In genomic region chr15:77727635-77728311, GRCh38 we compare ENCODE assay signal across 21 cellular contexts.
DNase-seq lines count a peak whose midpoint lies in the region; ATAC-seq, FAIRE-seq and TF ChIP-seq lines count a peak whose summit lies in the region.
"Had no signal": no experiment of that assay in that cellular context is flagged by ENCODE, and none has a peak within 500 bp of the region (broad histone marks: within the 10 kb centered on the region; RNA-seq: fewer than 3 reads in every experiment).

No MANE protein-coding gene starts in this region.

- TF ChIP-seq CTCF in HepG2 (CRISPR knock-in tag; IDR thresholded peaks at IDR 0.05) (no peak), right lobe of liver (IDR thresholded peaks at IDR 0.05) (no peak), K562 (IDR thresholded peaks at IDR 0.05 in 2 of 3, conservative IDR thresholded peaks at IDR 0.05 in 1 of 3; ENCODE audit: insufficient read depth in 2 of 3, low read depth in 1 of 3, low read length in 3 of 3) (no peak), neural progenitor cell (IDR thresholded peaks at IDR 0.05) (no peak), OCI-LY7 (conservative IDR thresholded peaks at IDR 0.05; ENCODE audit: low read length) (no peak)

- H3K4me2 ChIP-seq in HepG2 (ENCODE audit: low read depth, low read length) (no peak overlapping the region), K562 (ENCODE audit: insufficient read depth, low read length) (no peak overlapping the region), neural progenitor cell (no peak overlapping the region), OCI-LY7 (ENCODE audit: low read length) (no peak overlapping the region)

- H3K79me2 ChIP-seq in HepG2 (ENCODE audit: insufficient read depth, low read length) (no peaks in the 10 kb centered on the region), K562 (ENCODE audit: control insufficient read depth, insufficient read depth, low read length) (no peaks in the 10 kb centered on the region), neural progenitor cell (ENCODE audit: low read depth) (no peaks in the 10 kb centered on the region), OCI-LY7 (ENCODE audit: insufficient read depth, low read depth, low read length) (no peaks in the 10 kb centered on the region)

- H3K27ac ChIP-seq in HepG2 (ENCODE audit: extremely low read length, insufficient read depth, low read length) (no peak overlapping the region), right lobe of liver (no peak overlapping the region), K562 (ENCODE audit: extremely low read depth, low read depth, low read length) (no peak overlapping the region), neural progenitor cell (no peak overlapping the region), OCI-LY7 (ENCODE audit: low read depth, low read length, poor library complexity, severe bottlenecking) (no peak overlapping the region)

- H3K36me3 Mint-ChIP-seq in neural progenitor cell, result no peaks in the 10 kb centered on the region
- H3K36me3 Mint-ChIP-seq: CD4-positive, CD25-positive, alpha-beta regulatory T cell; CD8-positive, alpha-beta memory T cell had no signal

- POLR2A ChIA-PET in HepG2 (lab: Yijun Ruan, JAX) (no interaction called here), K562 (lab: Yijun Ruan, JAX) (interaction anchor here (0.6 to 1.6 kb wide), 3 partner anchors 12 to 172 kb away, joined by 3 read pairs; no protein-coding TSS in a partner anchor), OCI-LY7 (lab: Charles Lee) (no interaction called here)

- H4K20me1 ChIP-seq in HepG2 (ENCODE audit: insufficient read depth, low read length) (no peaks in the 10 kb centered on the region), K562 (replicated peaks; ENCODE audit: control insufficient read depth, insufficient read depth, low read length) (no peaks in the 10 kb centered on the region), neural progenitor cell (ENCODE audit: low read depth) (no peaks in the 10 kb centered on the region), OCI-LY7 (ENCODE audit: insufficient read depth, low read length) (no peaks in the 10 kb centered on the region)

- 7% methylated on average over 3 of the region's 7 CpGs for WGBS in HepG2 (ENCODE audit: low lambda C conversion rate)
- 59% methylated on average over 3 of the region's 7 CpGs for WGBS in right lobe of liver (ENCODE audit: insufficient coverage, low coverage, low lambda C conversion rate, missing lambda C conversion rate)
- WGBS in K562 (ENCODE audit: insufficient coverage, low coverage, missing lambda C conversion rate), result 56% methylated on average over 6 of the region's 7 CpGs

- ATAC-seq in HepG2 (no peak), right lobe of liver (no peak), K562 (no peak)

- intact Hi-C loops in HepG2 (cut with micrococcal nuclease; ENCODE audit: unreplicated experiment), result no loop called here
- intact Hi-C loops in right lobe of liver (cut with DNase I), result no loop called here
- intact Hi-C loops in K562 (cut with micrococcal nuclease), result no loop called here
- intact Hi-C loops in OCI-LY7 (cut with micrococcal nuclease; ENCODE audit: unreplicated experiment), result no loop called here

- peaks cover 6% of the 10 kb centered on the region for H3K27me3 Mint-ChIP-seq in neural progenitor cell (ENCODE audit: insufficient read depth, low read depth)

- CTCF ChIA-PET in HepG2 (lab: Yijun Ruan, JAX; ENCODE audit: low intra/inter-chr PET ratio, low total read pairs), result no interaction called here
- CTCF ChIA-PET in K562 (lab: Yijun Ruan, JAX; ENCODE audit: low intra/inter-chr PET ratio), result no interaction called here
- CTCF ChIA-PET in OCI-LY7 (lab: Charles Lee; ENCODE audit: unreplicated experiment), result no interaction called here

- no peak overlapping the region for H3K9ac ChIP-seq in HepG2 (ENCODE audit: insufficient read depth, low read depth, low read length)
- H3K9ac ChIP-seq in K562 (ENCODE audit: insufficient read depth in 1 of 2, low read depth in 2 of 2, low read length in 2 of 2), result no peak overlapping the region; a peak in 1 of 4 replicates
- H3K9ac ChIP-seq in neural progenitor cell, result no peak overlapping the region

- H3K4me3 Mint-ChIP-seq in neural progenitor cell, result no peak overlapping the region
- H3K4me3 Mint-ChIP-seq: CD4-positive, CD25-positive, alpha-beta regulatory T cell; CD8-positive, alpha-beta memory T cell had no signal

- TF ChIP-seq POLR2A in HepG2 (IDR thresholded peaks at IDR 0.05; ENCODE audit: insufficient read depth in 1 of 2, low read depth in 2 of 2, low read length in 2 of 2) (no peak), right lobe of liver (IDR thresholded peaks at IDR 0.05) (no peak), K562 (conservative IDR thresholded peaks at IDR 0.05) (no peak)

- H3K4me1 Mint-ChIP-seq in neural progenitor cell, result peaks cover 1% of the 10 kb centered on the region
- H3K4me1 Mint-ChIP-seq: CD4-positive, CD25-positive, alpha-beta regulatory T cell; CD8-positive, alpha-beta memory T cell had no signal

- H3K36me3 ChIP-seq in HepG2 (replicated peaks in 1 of 2; ENCODE audit: control insufficient read depth in 1 of 2, insufficient read depth in 2 of 2, low read length in 2 of 2) (no peaks in the 10 kb centered on the region), right lobe of liver (no peaks in the 10 kb centered on the region), K562 (ENCODE audit: control insufficient read depth, insufficient read depth, low read length) (no peaks in the 10 kb centered on the region), neural progenitor cell (no peaks in the 10 kb centered on the region), OCI-LY7 (ENCODE audit: insufficient read depth, low read length) (no peaks in the 10 kb centered on the region)
- H3K36me3 ChIP-seq: BE2C had no signal

- DNase-seq in HepG2 (ENCODE audit: low spot score) (no peak), right lobe of liver (no peak), K562 (ENCODE audit: extremely low read depth in 1 of 4, low spot score in 3 of 4) (no peak), neural progenitor cell (ENCODE audit: low spot score) (peak; percentile 40), GM19239 (ENCODE audit: insufficient read length, low spot score) (no peak), G401 (ENCODE audit: low spot score) (no peak), OCI-LY7 (ENCODE audit: low spot score) (no peak)
- DNase-seq: ACHN; BE2C; C1 segment of cervical spinal cord; CD4-positive, CD25-positive, alpha-beta regulatory T cell; CD8-positive, alpha-beta memory T cell; COR-L47; DMS 273 treated with DMSO at 0.1 percent for 48 hours; DMS53; DND-41; EL; GDM1; HCEC 1CT had no signal

- peaks cover 0 to 2% of the 10 kb centered on the region in 2 experiments; a peak in 2 of 5 replicates for H3K27me3 ChIP-seq in HepG2 (ENCODE audit: control insufficient read depth in 1 of 2, insufficient read depth in 2 of 2, low read length in 2 of 2)
- H3K27me3 ChIP-seq in right lobe of liver, result no peaks in the 10 kb centered on the region
- no peaks in the 10 kb centered on the region for H3K27me3 ChIP-seq in K562 (ENCODE audit: control insufficient read depth in 2 of 2, insufficient read depth in 2 of 2, low read length in 2 of 2)
- no peaks in the 10 kb centered on the region for H3K27me3 ChIP-seq in neural progenitor cell
- H3K27me3 ChIP-seq: BE2C had no signal

- no peak overlapping the region for H2AFZ ChIP-seq in HepG2 (ENCODE audit: low read length)
- no peak overlapping the region for H2AFZ ChIP-seq in K562 (ENCODE audit: low read depth, low read length)
- peak overlapping the region; percentile 5 for H2AFZ ChIP-seq in neural progenitor cell (replicated peaks)
- H2AFZ ChIP-seq in OCI-LY7 (ENCODE audit: low read length), result no peak overlapping the region

- no peaks in the 10 kb centered on the region for H3K9me2 ChIP-seq in OCI-LY7 (ENCODE audit: insufficient read depth, low read length)

- no peak for FAIRE-seq in HepG2 (lab: Jason Lieb, UNC)
- no peak for FAIRE-seq in K562 (lab: Jason Lieb, UNC)
- no peak for FAIRE-seq in GM19239 (lab: Jason Lieb, UNC)
- FAIRE-seq: GM12892, H54 had no signal

- TF ChIP-seq RAD21 in HepG2 (CRISPR knock-in tag; IDR thresholded peaks at IDR 0.05) (no peak), K562 (CRISPR knock-in tag; conservative IDR thresholded peaks at IDR 0.05 in 1 of 2, IDR thresholded peaks at IDR 0.05 in 1 of 2) (no peak)

- in situ Hi-C loops in HepG2 (cut with HindIII; ENCODE audit: extremely low pct_ligation_motif_present, low pct_unique_long_range_greater_than_20kb) (no loop called here), K562 (cut with MboI) (no loop called here), G401 (cut with HindIII; ENCODE audit: low sequenced_read_pairs) (no loop called here)

- no peak for TF ChIP-seq EP300 in HepG2 (IDR thresholded peaks at IDR 0.05; ENCODE audit: low read depth in 2 of 2, low read length in 2 of 2)
- TF ChIP-seq EP300 in HepG2 (CRISPR knock-in tag; IDR thresholded peaks at IDR 0.05; ENCODE audit: borderline replicate concordance), result no peak
- no peak for TF ChIP-seq EP300 in K562 (IDR thresholded peaks at IDR 0.05; ENCODE audit: low read length)

- no TSS peak for BruUV-seq in HepG2 (replicated peaks; lab: Mats Ljungman, UMichigan)
- BruUV-seq in K562 (replicated peaks; lab: Mats Ljungman, UMichigan), result no TSS peak
- BruUV-seq in OCI-LY7 (replicated peaks; lab: Mats Ljungman, UMichigan), result no TSS peak

- H3K9me3 ChIP-seq in HepG2 (ENCODE audit: low read length) (no peaks in the 10 kb centered on the region), right lobe of liver (no peaks in the 10 kb centered on the region), K562 (replicated peaks; ENCODE audit: control insufficient read depth, insufficient read depth, low read depth, low read length) (no peaks in the 10 kb centered on the region), neural progenitor cell (ENCODE audit: low read depth) (no peaks in the 10 kb centered on the region), OCI-LY7 (ENCODE audit: low read length) (no peaks in the 10 kb centered on the region)
- H3K9me3 ChIP-seq: BE2C had no signal

- H3K4me1 ChIP-seq in HepG2 (ENCODE audit: insufficient read depth, low read length) (no peaks in the 10 kb centered on the region), right lobe of liver (no peaks in the 10 kb centered on the region), K562 (replicated peaks in 1 of 2; ENCODE audit: control insufficient read depth in 2 of 2, insufficient read depth in 2 of 2, low read length in 2 of 2) (peaks cover 12 to 57% of the 10 kb centered on the region in 2 experiments; a peak in 4 of 5 replicates), neural progenitor cell (peaks cover 12% of the 10 kb centered on the region), OCI-LY7 (ENCODE audit: insufficient read depth, low read length, poor library complexity, severe bottlenecking) (no peaks in the 10 kb centered on the region)
- H3K4me1 ChIP-seq: BE2C had no signal

- no peak overlapping the region for H3K4me3 ChIP-seq in HepG2 (replicated peaks in 1 of 3; ENCODE audit: insufficient read depth in 1 of 3, low read depth in 2 of 3, low read length in 3 of 3)
- no peak overlapping the region for H3K4me3 ChIP-seq in right lobe of liver
- H3K4me3 ChIP-seq in K562, result no peak overlapping the region
- H3K4me3 ChIP-seq in neural progenitor cell, result no peak overlapping the region
- no peak overlapping the region for H3K4me3 ChIP-seq in OCI-LY7 (ENCODE audit: low read depth, low read length, poor library complexity, severe bottlenecking)

- no peaks in the 10 kb centered on the region for H3K9me3 Mint-ChIP-seq in neural progenitor cell
- H3K9me3 Mint-ChIP-seq: CD8-positive, alpha-beta memory T cell had no signal

- H3F3A ChIP-seq in neural progenitor cell (ENCODE audit: low read depth), result no peaks in the 10 kb centered on the region

- no peak overlapping the region for H3K27ac Mint-ChIP-seq in neural progenitor cell
- H3K27ac Mint-ChIP-seq: CD4-positive, CD25-positive, alpha-beta regulatory T cell; CD8-positive, alpha-beta memory T cell had no signal

- H3K9me1 ChIP-seq in K562 (ENCODE audit: control insufficient read depth, insufficient read depth, low read length), result no peaks in the 10 kb centered on the region

Comparison
In these comparisons a context has a peak if more than half of its experiments do, and no peak if none do; other contexts are left out.
1. Of the 241 proteins assayed by ChIP-seq in both HepG2 and K562: peak only in HepG2: none; only in K562: ADNP and ZFP36; in both: none; in neither: 239.